2 cellular contexts compared by ENCODE assay signal in genomic region chr1:31780632-31781031, GRCh38.
TF ChIP-seq lines count a peak whose summit lies in the region.

No MANE protein-coding gene starts in this region.

TF ChIP-seq in HCT116, 20 proteins besides CTCF, POLR2A, EP300 and RAD21:
- TF ChIP-seq EGR1 (IDR thresholded peaks at IDR 0.05; ENCODE audit: low read depth) (no peak), JUND (IDR thresholded peaks at IDR 0.05) (no peak), ATF3 (IDR thresholded peaks at IDR 0.05) (no peak), ZFX (IDR thresholded peaks at IDR 0.05) (no peak), POLR2AphosphoS5 (IDR thresholded peaks at IDR 0.05; ENCODE audit: low read depth, low read length) (no peak), ZNF274 (IDR thresholded peaks at IDR 0.05; ENCODE audit: low read depth, low read length) (no peak), FOSL1 (IDR thresholded peaks at IDR 0.05; ENCODE audit: low read depth) (no peak), MAX (IDR thresholded peaks at IDR 0.05) (no peak)

TF ChIP-seq in K562, 482 proteins besides CTCF, POLR2A, EP300 and RAD21 (continues in another document):
- TF ChIP-seq ZKSCAN1 (IDR thresholded peaks at IDR 0.05; ENCODE audit: low read depth, low read length) (no peak), ZNF224 (CRISPR knock-in tag; IDR thresholded peaks at IDR 0.05) (no peak), VEZF1 (CRISPR knock-in tag; IDR thresholded peaks at IDR 0.05) (no peak), C11orf30 (IDR thresholded peaks at IDR 0.05; ENCODE audit: low read depth) (peak; percentile 87), CBX3 (IDR thresholded peaks at IDR 0.05; ENCODE audit: borderline replicate concordance in 1 of 2, low read length in 2 of 2) (peak in 1 of 2 experiments; percentile 5; a peak in 1 of 3 replicates), NCOA1 (IDR thresholded peaks at IDR 0.05; ENCODE audit: low read depth) (peak; percentile 12; the same call in 1 of the 2 replicates), AFF1 (IDR thresholded peaks at IDR 0.05; ENCODE audit: low read depth in 1 of 2, partially characterized antibody in 2 of 2) (peak in 1 of 2 experiments; percentile 20), FOXP4 (CRISPR knock-in tag; IDR thresholded peaks at IDR 0.05; ENCODE audit: borderline replicate concordance) (no peak), EGR1 (conservative IDR thresholded peaks at IDR 0.05) (peak; percentile 21; the same call in 1 of the 2 replicates), STAT5B (CRISPR knock-in tag; IDR thresholded peaks at IDR 0.05) (no peak), MTA3 (IDR thresholded peaks at IDR 0.05; ENCODE audit: borderline replicate concordance) (no peak), ATF1 (CRISPR knock-in tag; IDR thresholded peaks at IDR 0.05) (no peak), ATF1 (tag; IDR thresholded peaks at IDR 0.05) (no peak), ZBTB1 (CRISPR knock-in tag; IDR thresholded peaks at IDR 0.05; ENCODE audit: borderline replicate concordance, low read depth) (no peak), NFYB (IDR thresholded peaks at IDR 0.05; ENCODE audit: extremely low read depth, insufficient read length) (no peak), ZFP36 (IDR thresholded peaks at IDR 0.05; ENCODE audit: low read depth, low read length, partially characterized antibody) (peak; percentile 99), BRD9 (IDR thresholded peaks at IDR 0.05; ENCODE audit: low read depth, partially characterized antibody) (peak; percentile 31), NUFIP1 (IDR thresholded peaks at IDR 0.05; ENCODE audit: partially characterized antibody) (peak; percentile 27), IRF1 (CRISPR knock-in tag; IDR thresholded peaks at IDR 0.05; ENCODE audit: borderline replicate concordance) (no peak), NCOA4 (IDR thresholded peaks at IDR 0.05; ENCODE audit: partially characterized antibody) (no peak), CREM (IDR thresholded peaks at IDR 0.05; ENCODE audit: low read depth) (0 out of 2 replicates have a peak, but pooled peaks have one; percentile 29), MIER1 (IDR thresholded peaks at IDR 0.05; ENCODE audit: low read depth) (no peak), ZNF518B (CRISPR knock-in tag; IDR thresholded peaks at IDR 0.05) (no peak), TAF15 (IDR thresholded peaks at IDR 0.05; ENCODE audit: low read depth, low read length) (no peak), HLTF (IDR thresholded peaks at IDR 0.05) (peak; percentile 56; the same call in 1 of the 2 replicates), POU5F1 (IDR thresholded peaks at IDR 0.05; ENCODE audit: borderline replicate concordance, low read depth, low read length, partially characterized antibody) (no peak), RCOR1 (IDR thresholded peaks at IDR 0.05; ENCODE audit: borderline replicate concordance in 1 of 2, low read depth in 2 of 2, low read length in 2 of 2) (peak in 1 of 2 experiments; percentile 24; a peak in 1 of 4 replicates), HES1 (IDR thresholded peaks at IDR 0.05; ENCODE audit: low read depth) (no peak), SMAD2 (IDR thresholded peaks at IDR 0.05; ENCODE audit: low read depth, low read length) (no peak), PTRF (tag; IDR thresholded peaks at IDR 0.05) (no peak), CREB3 (tag; conservative IDR thresholded peaks at IDR 0.05; ENCODE audit: low read depth) (no peak), PRDM10 (IDR thresholded peaks at IDR 0.05; ENCODE audit: partially characterized antibody) (no peak), TFAP4 (CRISPR knock-in tag; IDR thresholded peaks at IDR 0.05; ENCODE audit: borderline replicate concordance) (no peak), MTF1 (CRISPR knock-in tag; IDR thresholded peaks at IDR 0.05; ENCODE audit: borderline replicate concordance) (no peak), PYGO2 (tag; IDR thresholded peaks at IDR 0.05) (no peak), MLLT1 (IDR thresholded peaks at IDR 0.05) (no peak), ZNF766 (CRISPR knock-in tag; conservative IDR thresholded peaks at IDR 0.05) (no peak), NFE2L1 (tag; IDR thresholded peaks at IDR 0.05; ENCODE audit: borderline replicate concordance, low read depth) (peak; percentile 34; the same call in 1 of the 2 replicates)
